In genomic region chr20:37992802-37993538, GRCh38 we compare ENCODE assay signal across 8 cellular contexts. TPM values are rescaled to one million over a fixed set of nuclear protein-coding genes. Genes with fewer than 3 reads are reported as not detected.
A peak's percentile ranks its signal among the peaks of the same experiment; 100 is the strongest.
DNase-seq lines count a peak whose midpoint lies in the region; ATAC-seq, FAIRE-seq and TF ChIP-seq lines count a peak whose summit lies in the region.

No MANE protein-coding gene starts in this region.

- no peak overlapping the region for H2AFZ ChIP-seq in GM12878 (ENCODE audit: control insufficient read depth, low read depth, low read length)

- CTCF ChIA-PET in A549 (lab: Yijun Ruan, JAX) (interaction anchor here (0.6 to 5.2 kb wide), 24 partner anchors 9 to 886 kb away, joined by 3 to 41 read pairs (median 4); partner anchors contain the start of gene VSTM2L), GM12878 (lab: Yijun Ruan, JAX) (interaction anchor here (0.6 to 4.2 kb wide), 26 partner anchors 13 to 431 kb away, joined by 3 to 26 read pairs (median 4); partner anchors contain the start of gene VSTM2L)

- RAD21 ChIA-PET in GM12878 (lab: Charles Lee; ENCODE audit: unreplicated experiment), result interaction anchor here (0.6 to 1.8 kb wide), 13 partner anchors 65 to 797 kb away, joined by 3 to 10 read pairs (median 3); no protein-coding TSS in a partner anchor

- H3K27me3 ChIP-seq in GM12878 (replicated peaks in 1 of 2; ENCODE audit: control insufficient read depth in 2 of 2, insufficient read depth in 2 of 2, low read length in 1 of 2) (no peaks in the 10 kb centered on the region), left lung (no peaks in the 10 kb centered on the region)

- TF ChIP-seq EP300 in A549 (IDR thresholded peaks at IDR 0.05) (no peak), GM12878 (IDR thresholded peaks at IDR 0.05; ENCODE audit: borderline replicate concordance in 1 of 2, control insufficient read depth in 1 of 2, low read depth in 2 of 2, low read length in 2 of 2) (no peak)

- BruUV-seq in GM12878 (replicated peaks; lab: Mats Ljungman, UMichigan), result no TSS peak

- no peaks in the 10 kb centered on the region for H4K20me1 ChIP-seq in GM12878 (ENCODE audit: control insufficient read depth, insufficient read depth)

- no peaks in the 10 kb centered on the region for H3K9me3 ChIP-seq in A549
- no peaks in the 10 kb centered on the region for H3K9me3 ChIP-seq in GM12878 (replicated peaks; ENCODE audit: control insufficient read depth, insufficient read depth, low read length)
- H3K9me3 ChIP-seq in left lung, result no peaks in the 10 kb centered on the region

- H3K9ac ChIP-seq in GM12878 (ENCODE audit: control insufficient read depth, insufficient read depth, low read length), result no peak overlapping the region

- H3K79me2 ChIP-seq in GM12878 (ENCODE audit: control insufficient read depth, insufficient read depth, low read length), result no peaks in the 10 kb centered on the region

- FAIRE-seq in A549 (lab: Jason Lieb, UNC) (no peak), GM12878 (lab: Jason Lieb, UNC) (no peak)

- peak in 1 of 2 experiments; percentile 48; a peak in 3 of 6 replicates for ATAC-seq in A549
- ATAC-seq in GM12878, result 0 out of 3 replicates have a peak, but pooled peaks have one; percentile 5
- peak; percentile 68 for ATAC-seq in left lung
- ATAC-seq in GM21529 (IDR thresholded peaks at IDR 0.05; ENCODE audit: unreplicated experiment), result no peak
- ATAC-seq in GM18873 (IDR thresholded peaks at IDR 0.05; ENCODE audit: low FRiP score, unreplicated experiment), result no peak
- ATAC-seq in GM18868 (IDR thresholded peaks at IDR 0.05; ENCODE audit: unreplicated experiment), result no peak

- H3K27ac ChIP-seq in A549 (peak overlapping the region; percentile 37 to 55; a peak in 2 of 6 replicates), GM12878 (ENCODE audit: control insufficient read depth, insufficient read depth) (peak overlapping the region; percentile 15; the same call in 1 of the 2 replicates), left lung (peak overlapping the region in 1 of 2 donors; percentile 4)

- peaks cover 3 to 13% of the 10 kb centered on the region in 2 experiments; a peak in 3 of 4 replicates for H3K36me3 ChIP-seq in GM12878 (ENCODE audit: control insufficient read depth in 2 of 2, insufficient read depth in 2 of 2, low read length in 1 of 2)
- H3K36me3 ChIP-seq in left lung, result peaks cover 0 to 55% of the 10 kb centered on the region in 2 donors

- TF ChIP-seq POLR2A in A549 (IDR thresholded peaks at IDR 0.05; ENCODE audit: low read length) (no peak), GM12878 (IDR thresholded peaks at IDR 0.05; ENCODE audit: low read depth, low read length) (no peak)

- TF ChIP-seq CTCF in A549 (IDR thresholded peaks at IDR 0.05) (peak; percentile 69), GM12878 (IDR thresholded peaks at IDR 0.05 in 2 of 3, conservative IDR thresholded peaks at IDR 0.05 in 1 of 3; ENCODE audit: control insufficient read depth in 2 of 3, extremely low read depth in 1 of 3, insufficient read depth in 1 of 3, low read depth in 3 of 3, low read length in 3 of 3) (peak; percentile 32 to 56 (median 51); a peak in 3 of 6 replicates), left lung (IDR thresholded peaks at IDR 0.05) (peak; percentile 48 to 61)

- no peak overlapping the region for H3K4me2 ChIP-seq in A549
- no peak overlapping the region for H3K4me2 ChIP-seq in GM12878 (ENCODE audit: control insufficient read depth, insufficient read depth)

- DNase-seq in A549 (ENCODE audit: low read depth in 1 of 2, low spot score in 1 of 2) (peak; percentile 34 to 51), EL (peak; percentile 65), NCI-H146 treated with DMSO at 0.1 percent for 48 hours (lab: John Stamatoyannopoulos, UW; ENCODE audit: unreplicated experiment) (peak; percentile 26), GM12878 (ENCODE audit: low read depth, low spot score) (no peak), left lung (peak in 1 of 2 donors; percentile 51)

- H3K4me1 ChIP-seq in A549 (peaks cover 52% of the 10 kb centered on the region), GM12878 (ENCODE audit: control insufficient read depth, insufficient read depth, low read length) (peaks cover 33% of the 10 kb centered on the region), left lung (peaks cover 39 to 57% of the 10 kb centered on the region in 2 donors)

- TF ChIP-seq RAD21 in A549 (conservative IDR thresholded peaks at IDR 0.05 in 1 of 2, IDR thresholded peaks at IDR 0.05 in 1 of 2) (peak; percentile 37 to 77), GM12878 (IDR thresholded peaks at IDR 0.05; ENCODE audit: insufficient read depth, low read depth, low read length) (peak; percentile 67)

- intact Hi-C loops in GM12878 (cut with micrococcal nuclease; ENCODE audit: unreplicated experiment), result loop anchor here (1.0 to 10.0 kb wide), 4 partner anchors 91 to 341 kb away; no protein-coding TSS in a partner anchor
- intact Hi-C loops in left lung (cut with DNase I), result loop anchor here in 1 of 2 donors (10.0 kb wide), 1 partner anchor 428 kb away; no protein-coding TSS in a partner anchor

- in situ Hi-C loops in GM12878 (cut with MboI), result loop anchor here (5.0 to 10.0 kb wide), 3 partner anchors 86 to 728 kb away; partner anchors contain the start of gene GHRH

- SMC1A ChIA-PET in GM12878 (lab: Charles Lee; ENCODE audit: uncharacterized antibody, unreplicated experiment), result interaction anchor here (0.6 to 2.6 kb wide), 11 partner anchors 9 to 797 kb away, joined by 3 to 15 read pairs (median 4); no protein-coding TSS in a partner anchor

- 58% methylated on average over 5 of the region's 5 CpGs for WGBS in A549 (ENCODE audit: missing lambda C conversion rate)
- WGBS in GM12878 (ENCODE audit: insufficient coverage, insufficient replicate concordance, low lambda C conversion rate, missing lambda C conversion rate), result 85% methylated on average over 5 of the region's 5 CpGs

- POLR2A ChIA-PET in A549 (lab: Yijun Ruan, JAX), result interaction anchor here (0.6 to 1.2 kb wide), 5 partner anchors 40 to 162 kb away, joined by 3 to 4 read pairs (median 3); partner anchors contain the start of genes RPRD1B and TTI1
- POLR2A ChIA-PET in GM12878 (lab: Charles Lee), result interaction anchor here (0.6 kb wide), 2 partner anchors 420 to 696 kb away, joined by 3 to 4 read pairs; no protein-coding TSS in a partner anchor

- H3K4me3 ChIP-seq in A549, result no peak overlapping the region
- H3K4me3 ChIP-seq in GM12878, result no peak overlapping the region
- H3K4me3 ChIP-seq in left lung, result no peak overlapping the region

TF ChIP-seq in GM12878, 131 proteins besides CTCF, POLR2A, EP300 and RAD21 (continues in another document):
- TF ChIP-seq ZSCAN29 (IDR thresholded peaks at IDR 0.05) (no peak), CHD2 (IDR thresholded peaks at IDR 0.05; ENCODE audit: borderline replicate concordance, low read depth, low read length) (no peak), SMC3 (IDR thresholded peaks at IDR 0.05; ENCODE audit: borderline replicate concordance, low read length) (peak; percentile 76)

RNA-seq across cellular contexts. Expression of gene TTI1, which starts 40.3 kb away (rescaled TPM):
- polyA plus RNA-seq in A549 (2011; rRNA removed), result 27.9 and 30.6 TPM in 2 replicates
- polyA plus RNA-seq in A549 (2012; cell fraction: cytosol; rRNA removed), result 19.5 and 23.1 TPM in 2 replicates
- 21.4 and 25.4 TPM in 2 replicates for polyA plus RNA-seq in A549 (2012; cell fraction: nucleus; rRNA removed)
- 19.6 to 20.6 TPM (median 20.0 TPM) in 3 replicates for polyA plus RNA-seq in A549 (2017; fragmentation: RNase III; extraction: RNeasy Plus Mini Kit Qiagen cat#74134 plus additional on column Dnase treatment)
- polyA minus RNA-seq in A549 (2011; rRNA and poly(A)+ RNA removed), result 39.8 and 40.6 TPM in 2 replicates
- 85.3 and 87.8 TPM in 2 replicates for total RNA-seq in GM12878 (2013; cell fraction: nucleolus; rRNA removed)
- total RNA-seq in GM12878 (2014; rRNA removed), result 24.1 and 26.9 TPM in 2 replicates
- 25.2 and 26.7 TPM in 2 replicates for total RNA-seq in GM12878 (2014; rRNA removed; fragmentation: Illumina TruSeq; extraction: Trizol)
- total RNA-seq in GM12878 (2021), result 25.6 and 27.2 TPM in 2 replicates
- polyA plus RNA-seq in GM12878 (2011; ENCODE audit: low read depth), result 10.7 TPM
- polyA plus RNA-seq in GM12878 (2011; rRNA removed), result 23.1 and 24.0 TPM in 2 replicates
- polyA plus RNA-seq in GM12878 (2011; cell fraction: cytosol; rRNA removed), result 18.7 and 22.2 TPM in 2 replicates
- 17.7 and 18.8 TPM in 2 replicates for polyA plus RNA-seq in GM12878 (2011; cell fraction: nucleus; rRNA removed)
- 13.3 and 15.3 TPM in 2 replicates for polyA plus RNA-seq in GM12878 (2012)
- polyA plus RNA-seq in GM12878 (2014; fragmentation: Illumina TruSeq; extraction: Trizol), result 22.2 and 25.8 TPM in 2 replicates
- 1 to 10 TPM; 5.3 to 5.5 TPM for polyA plus RNA-seq in GM12878 (2014; fragmentation: Nextera tagmentation; extraction: Ambion mirVana)
- polyA plus RNA-seq in GM12878 (2014; rRNA removed), result 18.1 and 19.8 TPM in 2 replicates
- 10 to 100 TPM; 39.8 to 44.6 TPM for polyA plus RNA-seq in GM12878 (2016; fragmentation: Nextera tagmentation; extraction: Ambion mirVana)
- 57.0 and 60.1 TPM in 2 replicates for polyA minus RNA-seq in GM12878 (2011; rRNA and poly(A)+ RNA removed)
- 11.9 and 15.2 TPM in 2 replicates for polyA minus RNA-seq in GM12878 (2011; cell fraction: cytosol; rRNA and poly(A)+ RNA removed)
- 33.5 and 42.4 TPM in 2 replicates for polyA minus RNA-seq in GM12878 (2011; cell fraction: nucleus; rRNA and poly(A)+ RNA removed)
- total RNA-seq in left lung, result 10 to 100 TPM; 16.9 to 19.4 TPM

RNA-seq across cellular contexts. Expression of gene RPRD1B, which starts 40.6 kb away (rescaled TPM):
- 26.7 and 28.4 TPM in 2 replicates for polyA plus RNA-seq in A549 (2011; rRNA removed)
- polyA plus RNA-seq in A549 (2012; cell fraction: cytosol; rRNA removed), result 9.2 and 11.5 TPM in 2 replicates
- polyA plus RNA-seq in A549 (2012; cell fraction: nucleus; rRNA removed), result 14.9 and 28.4 TPM in 2 replicates
- polyA plus RNA-seq in A549 (2017; fragmentation: RNase III; extraction: RNeasy Plus Mini Kit Qiagen cat#74134 plus additional on column Dnase treatment), result 16.1 to 17.1 TPM (median 16.4 TPM) in 3 replicates
- polyA minus RNA-seq in A549 (2011; rRNA and poly(A)+ RNA removed), result 19.8 and 22.9 TPM in 2 replicates
- total RNA-seq in GM12878 (2013; cell fraction: nucleolus; rRNA removed), result 80.5 and 87.4 TPM in 2 replicates
- total RNA-seq in GM12878 (2014; rRNA removed), result 29.7 and 33.6 TPM in 2 replicates
- 18.0 and 18.2 TPM in 2 replicates for total RNA-seq in GM12878 (2014; rRNA removed; fragmentation: Illumina TruSeq; extraction: Trizol)
- 30.1 and 30.5 TPM in 2 replicates for total RNA-seq in GM12878 (2021)
- polyA plus RNA-seq in GM12878 (2011; ENCODE audit: low read depth), result 9.2 TPM
- 37.1 and 44.4 TPM in 2 replicates for polyA plus RNA-seq in GM12878 (2011; rRNA removed)
- 26.0 and 28.2 TPM in 2 replicates for polyA plus RNA-seq in GM12878 (2011; cell fraction: cytosol; rRNA removed)
- polyA plus RNA-seq in GM12878 (2011; cell fraction: nucleus; rRNA removed), result 24.3 and 28.1 TPM in 2 replicates
- polyA plus RNA-seq in GM12878 (2012), result 12.4 and 15.0 TPM in 2 replicates
- 40.2 and 50.9 TPM in 2 replicates for polyA plus RNA-seq in GM12878 (2014; fragmentation: Illumina TruSeq; extraction: Trizol)
- 10 to 100 TPM in 1 of 2 experiments, 1 to 10 TPM in 1; 5.2 to 10.7 TPM for polyA plus RNA-seq in GM12878 (2014; fragmentation: Nextera tagmentation; extraction: Ambion mirVana)
- 29.6 and 29.7 TPM in 2 replicates for polyA plus RNA-seq in GM12878 (2014; rRNA removed)
- 10 to 100 TPM; 30.3 to 30.4 TPM for polyA plus RNA-seq in GM12878 (2016; fragmentation: Nextera tagmentation; extraction: Ambion mirVana)
- 27.3 and 27.4 TPM in 2 replicates for polyA minus RNA-seq in GM12878 (2011; rRNA and poly(A)+ RNA removed)
- polyA minus RNA-seq in GM12878 (2011; cell fraction: cytosol; rRNA and poly(A)+ RNA removed), result 19.4 and 21.9 TPM in 2 replicates
- polyA minus RNA-seq in GM12878 (2011; cell fraction: nucleus; rRNA and poly(A)+ RNA removed), result 33.4 and 57.1 TPM in 2 replicates
- 10 to 100 TPM; 25.7 to 28.1 TPM for total RNA-seq in left lung

Comparison
In these comparisons a context has a peak if more than half of its experiments do, and no peak if none do; other contexts are left out.
1. ATAC-seq: peak in GM12878 (single experiment) and left lung (single experiment); none in GM21529 (single experiment), GM18873 (single experiment) and GM18868 (single experiment).
2. Of the 24 proteins assayed by ChIP-seq in both GM12878 and A549: peak only in GM12878: none; only in A549: none; in both: CTCF, RAD21 and SMC3; in neither: 21.
3. Peak in every context shown above with its lines, with median percentiles within 50 percentile points of each other: CTCF ChIP-seq.